Comparison of ENCODE assay signal across 8 cellular contexts in genomic region chr17:35142467-35142796, GRCh38. TPM values are rescaled to one million over a fixed set of nuclear protein-coding genes. Genes with fewer than 3 reads are reported as not detected.
DNase-seq lines count a peak whose midpoint lies in the region; ATAC-seq and TF ChIP-seq lines count a peak whose summit lies in the region.

No MANE protein-coding gene starts in this region.

- no peak for ATAC-seq in left cardiac atrium

- no peak overlapping the region for H3K27ac ChIP-seq in left ventricle myocardium inferior (replicated peaks)
- H3K27ac ChIP-seq in ascending aorta = no peak overlapping the region
- no peak overlapping the region for H3K27ac ChIP-seq in uterus

- no peak for TF ChIP-seq POLR2A in uterus (IDR thresholded peaks at IDR 0.05)

- H3K4me3 ChIP-seq in left ventricle myocardium inferior (peak overlapping the region; percentile 84), ascending aorta (peak overlapping the region; percentile 65 to 94), mononuclear cell (ENCODE audit: low read length) (peak overlapping the region; percentile 71), uterus (peak overlapping the region; percentile 76 to 92)

- H3K4me1 ChIP-seq in left ventricle myocardium inferior (peaks cover 31% of the 10 kb centered on the region), ascending aorta (peaks cover 8 to 10% of the 10 kb centered on the region in 2 donors), mononuclear cell (ENCODE audit: insufficient read depth, low read length) (peaks cover 18% of the 10 kb centered on the region), uterus (no peaks in the 10 kb centered on the region)

- no peaks in the 10 kb centered on the region for H3K27me3 ChIP-seq in left ventricle myocardium inferior (ENCODE audit: low read depth)
- no peaks in the 10 kb centered on the region for H3K27me3 ChIP-seq in ascending aorta
- H3K27me3 ChIP-seq in mononuclear cell (ENCODE audit: insufficient read depth, low read length) = no peaks in the 10 kb centered on the region
- no peaks in the 10 kb centered on the region for H3K27me3 ChIP-seq in uterus

- H3K36me3 ChIP-seq in left ventricle myocardium inferior = peaks cover 20% of the 10 kb centered on the region
- H3K36me3 ChIP-seq in ascending aorta = peaks cover 11 to 21% of the 10 kb centered on the region in 2 donors
- no peaks in the 10 kb centered on the region for H3K36me3 ChIP-seq in uterus

- TF ChIP-seq CTCF in left ventricle myocardium inferior (IDR thresholded peaks at IDR 0.05; ENCODE audit: borderline replicate concordance) (no peak), ascending aorta (IDR thresholded peaks at IDR 0.05) (no peak), uterus (IDR thresholded peaks at IDR 0.05) (no peak)

- DNase-seq in left ventricle myocardium inferior (no peak), left cardiac atrium (no peak), ascending aorta (ENCODE audit: low spot score in 2 of 2) (no peak), uterus (no peak), HT-29 (ENCODE audit: low spot score) (no peak), occipital lobe (lab: John Stamatoyannopoulos, UW) (no peak)
- no peak for DNase-seq in stimulated activated CD4-positive, alpha-beta T cell treated with anti-CD3 and anti-CD28 coated beads, Interleukin-4, amount 100 ng/mL, for 1 hour

- H3K9me3 ChIP-seq in left ventricle myocardium inferior (replicated peaks) = no peaks in the 10 kb centered on the region
- H3K9me3 ChIP-seq in ascending aorta = no peaks in the 10 kb centered on the region
- H3K9me3 ChIP-seq in mononuclear cell (ENCODE audit: low read depth, low read length) = no peaks in the 10 kb centered on the region
- no peaks in the 10 kb centered on the region for H3K9me3 ChIP-seq in uterus

- intact Hi-C loops in left ventricle myocardium inferior (cut with micrococcal nuclease) = no loop called here
- intact Hi-C loops in left cardiac atrium (cut with DNase I) = no loop called here
- intact Hi-C loops in ascending aorta (cut with DNase I) = no loop called here
- intact Hi-C loops in uterus (cut with DNase I; ENCODE audit: low total_unique reads) = no loop called here

RNA-seq across cellular contexts. Expression of gene NLE1, which starts 0.3 kb away (rescaled TPM):
- total RNA-seq in left ventricle myocardium inferior (4.2 TPM), left cardiac atrium (1 to 10 TPM; 5.5 to 6.7 TPM), ascending aorta (3.8 TPM), mononuclear cell (8.3 TPM), uterus (10 to 100 TPM in 3 of 4 donors, 1 to 10 TPM in 1; 3.6 to 30.0 (median 19.7) TPM), occipital lobe (22.8 TPM)
- total RNA-seq in HT-29 (2014; rRNA removed; shearing (Covaris generic)) = 78.8 and 97.6 TPM in 2 replicates

RNA-seq across cellular contexts. Expression of gene UNC45B, which starts 5.2 kb away (rescaled TPM):
- 205 TPM for total RNA-seq in left ventricle myocardium inferior
- total RNA-seq in left cardiac atrium = 100 to 1,000 TPM; 120 to 133 TPM
- total RNA-seq in ascending aorta = not detected
- total RNA-seq in mononuclear cell = 0.94 TPM
- total RNA-seq in uterus = under 1 TPM in 2 of 4 donors, not detected in 2; 0.21 to 0.55 TPM
- not detected in 2 replicates for total RNA-seq in HT-29 (2014; rRNA removed; shearing (Covaris generic))
- 0.31 TPM for total RNA-seq in occipital lobe

RNA-seq across cellular contexts. Expression of gene FNDC8, which starts 21.0 kb away (rescaled TPM):
- total RNA-seq in left ventricle myocardium inferior (not detected), left cardiac atrium (not detected), ascending aorta (not detected), mononuclear cell (not detected), uterus (not detected), occipital lobe (not detected)
- not detected in 2 replicates for total RNA-seq in HT-29 (2014; rRNA removed; shearing (Covaris generic))

RNA-seq across cellular contexts. Expression of gene RAD51D, which starts 22.8 kb away (rescaled TPM):
- total RNA-seq in left ventricle myocardium inferior (4.6 TPM), left cardiac atrium (1 to 10 TPM; 4.7 to 9.2 TPM), ascending aorta (3.7 TPM), mononuclear cell (2.5 TPM), uterus (10 to 100 TPM in 2 of 4 donors, 1 to 10 TPM in 1, under 1 TPM in 1; 0.29 to 17.4 (median 7.6) TPM), occipital lobe (8.6 TPM)
- 14.9 and 19.5 TPM in 2 replicates for total RNA-seq in HT-29 (2014; rRNA removed; shearing (Covaris generic))

RNA-seq across cellular contexts. Expression of gene SLC35G3, which starts 51.8 kb away (rescaled TPM):
- not detected for total RNA-seq in left ventricle myocardium inferior
- not detected for total RNA-seq in left cardiac atrium
- not detected for total RNA-seq in ascending aorta
- not detected for total RNA-seq in mononuclear cell
- total RNA-seq in uterus = not detected
- not detected in 2 replicates for total RNA-seq in HT-29 (2014; rRNA removed; shearing (Covaris generic))
- total RNA-seq in occipital lobe = not detected

Comparison
In these comparisons a context has a peak if more than half of its experiments do, and no peak if none do; other contexts are left out.
1. RNA of gene UNC45B, which starts 5.2 kb away (total RNA-seq): 205 TPM in left ventricle myocardium inferior (single experiment) and 120 to 133 TPM in left cardiac atrium; 0.94 TPM in mononuclear cell (single experiment), 0.31 TPM in occipital lobe (single experiment), 0.21 to 0.55 TPM in uterus, not detected in ascending aorta (single experiment) and not detected in HT-29; every median in the first group is over 10 times any median in the second.
2. Peak in every context shown above with its lines, with median percentiles within 50 percentile points of each other: H3K4me3 ChIP-seq.